ENCODE assay signal across 8 cellular contexts in the genomic region with DNA sequence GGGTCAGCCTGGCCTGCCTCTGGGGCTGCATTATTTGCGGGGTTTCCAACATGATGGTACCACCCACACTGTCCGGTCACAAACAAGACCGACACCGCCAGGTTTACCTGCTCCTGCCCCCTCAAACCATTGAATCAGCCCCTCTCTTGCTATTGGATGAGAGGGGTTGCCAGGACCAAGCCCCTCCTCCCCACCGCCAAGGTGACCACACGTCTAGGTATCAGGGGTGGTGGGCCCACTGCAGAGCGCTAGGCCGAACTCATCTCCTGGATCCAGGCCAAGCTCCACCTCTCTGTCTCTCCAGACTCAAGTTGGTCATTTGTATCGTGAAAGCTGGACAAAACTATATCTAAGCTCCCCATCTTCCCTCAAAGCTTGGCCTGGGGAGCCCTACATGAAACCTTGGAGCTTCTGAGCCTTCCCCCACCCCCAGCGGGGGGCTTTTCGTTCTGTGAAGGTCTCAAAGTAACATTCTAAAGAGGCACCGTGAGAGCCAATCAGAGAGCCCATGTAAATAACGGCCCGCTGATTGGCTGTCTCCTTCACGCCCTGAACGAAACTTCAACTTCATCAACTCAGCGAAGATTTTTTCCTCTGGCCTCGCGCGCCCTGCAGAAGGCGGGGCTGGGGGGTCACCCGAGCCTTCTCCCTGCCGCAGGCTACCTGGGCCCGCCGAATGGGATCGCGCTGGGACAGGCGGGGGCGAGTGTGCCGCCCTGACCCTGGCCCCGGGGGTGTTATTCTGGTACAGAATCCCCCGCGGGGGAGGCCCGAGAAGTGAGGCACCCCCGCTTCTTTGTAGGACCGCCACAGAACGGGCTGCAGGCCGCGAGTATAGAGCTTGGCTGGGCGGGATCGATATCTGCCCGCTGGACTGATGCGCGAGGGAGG. TPM values are rescaled to one million over a fixed set of nuclear protein-coding genes. Genes with fewer than 3 reads are reported as not detected.
DNase-seq lines count a peak whose midpoint lies in the region; ATAC-seq and TF ChIP-seq lines count a peak whose summit lies in the region.

No MANE protein-coding gene starts in this region.

- H3K4me1 Mint-ChIP-seq in activated CD4-positive, alpha-beta T cell treated with anti-CD3 and anti-CD28 coated beads, Interleukin-2, amount 10 ng/mL, durations not matched to agents 24 days and 14 days: peaks cover 29% of the 10 kb centered on the region

- H3K27ac Mint-ChIP-seq in activated CD4-positive, alpha-beta T cell treated with anti-CD3 and anti-CD28 coated beads, Interleukin-2, amount 10 ng/mL, durations not matched to agents 24 days and 14 days: no peak overlapping the region

- no peaks in the 10 kb centered on the region for H4K20me1 ChIP-seq in BLaER1

- no peaks in the 10 kb centered on the region for H3K9me3 ChIP-seq in BLaER1
- H3K9me3 ChIP-seq in left lung: no peaks in the 10 kb centered on the region

- TF ChIP-seq CTCF in dorsolateral prefrontal cortex (IDR thresholded peaks at IDR 0.05 in 54 of 56, conservative IDR thresholded peaks at IDR 0.05 in 2 of 56; ENCODE audit: low read depth in 1 of 56, partially characterized antibody in 56 of 56) (no peak), left lung (IDR thresholded peaks at IDR 0.05) (no peak)

- DNase-seq in NCI-H1694 (lab: John Stamatoyannopoulos, UW): peak; percentile 54
- peak; percentile 76 for DNase-seq in activated CD4-positive, alpha-beta T cell treated with anti-CD3 and anti-CD28 coated beads, Interleukin-2, amount 10 ng/mL, durations not matched to agents 24 days and 14 days
- DNase-seq in dorsolateral prefrontal cortex: peak in 9 of 10 donors; percentile 58 to 89 (median 77)
- peak in 1 of 2 donors; percentile 54 for DNase-seq in left lung
- DNase-seq in stimulated activated CD4-positive, alpha-beta T cell treated with anti-CD3 and anti-CD28 coated beads, Interleukin-4, amount 100 ng/mL, for 24 hours: peak; percentile 37
- no peak for DNase-seq in mesenteric fat pad (ENCODE audit: low spot score)

- H3K36me3 ChIP-seq in BLaER1 (no peaks in the 10 kb centered on the region), left lung (no peaks in the 10 kb centered on the region)

- H3K27me3 ChIP-seq in BLaER1 (no peaks in the 10 kb centered on the region), dorsolateral prefrontal cortex (no peaks in the 10 kb centered on the region), left lung (peaks cover 35 to 60% of the 10 kb centered on the region in 2 donors)

- no peaks in the 10 kb centered on the region for H3K36me3 Mint-ChIP-seq in activated CD4-positive, alpha-beta T cell treated with anti-CD3 and anti-CD28 coated beads, Interleukin-2, amount 10 ng/mL, durations not matched to agents 24 days and 14 days (ENCODE audit: low read depth)

- H3K27me3 Mint-ChIP-seq in activated CD4-positive, alpha-beta T cell treated with anti-CD3 and anti-CD28 coated beads, Interleukin-2, amount 10 ng/mL, durations not matched to agents 24 days and 14 days: peaks cover 39% of the 10 kb centered on the region

- intact Hi-C loops in activated CD4-positive, alpha-beta T cell treated with anti-CD3 and anti-CD28 coated beads, Interleukin-2, amount 10 ng/mL, durations not matched to agents 24 days and 14 days (cut with micrococcal nuclease): loop anchor here (2.0 to 10.0 kb wide), 3 partner anchors 35 to 369 kb away; partner anchors contain the start of gene PURA
- intact Hi-C loops in dorsolateral prefrontal cortex (cut with DNase I) (loop anchor here in 1 of 2 donors (2.0 to 5.0 kb wide), 2 partner anchors 35 to 49 kb away; no protein-coding TSS in a partner anchor), left lung (cut with DNase I) (no loop called here)

- H3K9ac ChIP-seq in BLaER1: peak overlapping the region; percentile 81

- H3K27ac ChIP-seq in BLaER1: peak overlapping the region; percentile 97
- peak overlapping the region; percentile 59 to 100 (median 96) for H3K27ac ChIP-seq in dorsolateral prefrontal cortex
- H3K27ac ChIP-seq in left lung: no peak overlapping the region

- H3K4me1 ChIP-seq in BLaER1: peaks cover 97% of the 10 kb centered on the region
- peaks cover 25 to 30% of the 10 kb centered on the region in 2 donors for H3K4me1 ChIP-seq in left lung

- ATAC-seq in GM21390 (IDR thresholded peaks at IDR 0.05; ENCODE audit: unreplicated experiment): peak; percentile 30
- peak; percentile 69 for ATAC-seq in left lung

- peak overlapping the region; percentile 99 for H3K4me2 ChIP-seq in BLaER1

- peak overlapping the region; percentile 63 for H3K4me3 ChIP-seq in BLaER1
- H3K4me3 ChIP-seq in dorsolateral prefrontal cortex: peak overlapping the region; percentile 37 to 75 (median 62)
- peak overlapping the region; percentile 14 to 26 for H3K4me3 ChIP-seq in left lung

- H3K9me3 Mint-ChIP-seq in activated CD4-positive, alpha-beta T cell treated with anti-CD3 and anti-CD28 coated beads, Interleukin-2, amount 10 ng/mL, durations not matched to agents 24 days and 14 days: no peaks in the 10 kb centered on the region

- H3K4me3 Mint-ChIP-seq in activated CD4-positive, alpha-beta T cell treated with anti-CD3 and anti-CD28 coated beads, Interleukin-2, amount 10 ng/mL, durations not matched to agents 24 days and 14 days: peak overlapping the region; percentile 82

RNA-seq across cellular contexts. Expression of gene PSD2, which starts 49.6 kb away (rescaled TPM):
- not detected in 2 replicates for total RNA-seq in activated CD4-positive, alpha-beta T cell treated with anti-CD3 and anti-CD28 coated beads, Interleukin-2, amount 10 ng/mL, durations not matched to agents 24 days and 14 days
- total RNA-seq in dorsolateral prefrontal cortex (100 to 1,000 TPM in 19 of 120 experiments, 10 to 100 TPM in 101; 37.2 to 251 (median 77.9) TPM), left lung (under 1 TPM in 1 of 2 donors, not detected in 1; 0.06 TPM), mesenteric fat pad (not detected)

Comparison
In these comparisons a context has a peak if more than half of its experiments do, and no peak if none do; other contexts are left out.
1. H3K27ac ChIP-seq: peak in BLaER1 (single experiment) and dorsolateral prefrontal cortex (59 of 59); none in left lung (0 of 2).
2. RNA of gene PSD2, which starts 49.6 kb away (total RNA-seq): 37.2 to 251 TPM in dorsolateral prefrontal cortex; 0.06 TPM in left lung, not detected in mesenteric fat pad (single experiment) and not detected in activated CD4-positive, alpha-beta T cell treated with anti-CD3 and anti-CD28 coated beads, Interleukin-2, amount 10 ng/mL, durations not matched to agents 24 days and 14 days; every median in the first group is over 10 times any median in the second.
3. Peak in every context shown above with its lines, with median percentiles within 50 percentile points of each other: H3K4me3 ChIP-seq.